1 cellular context compared by ENCODE assay signal in the genomic region with DNA sequence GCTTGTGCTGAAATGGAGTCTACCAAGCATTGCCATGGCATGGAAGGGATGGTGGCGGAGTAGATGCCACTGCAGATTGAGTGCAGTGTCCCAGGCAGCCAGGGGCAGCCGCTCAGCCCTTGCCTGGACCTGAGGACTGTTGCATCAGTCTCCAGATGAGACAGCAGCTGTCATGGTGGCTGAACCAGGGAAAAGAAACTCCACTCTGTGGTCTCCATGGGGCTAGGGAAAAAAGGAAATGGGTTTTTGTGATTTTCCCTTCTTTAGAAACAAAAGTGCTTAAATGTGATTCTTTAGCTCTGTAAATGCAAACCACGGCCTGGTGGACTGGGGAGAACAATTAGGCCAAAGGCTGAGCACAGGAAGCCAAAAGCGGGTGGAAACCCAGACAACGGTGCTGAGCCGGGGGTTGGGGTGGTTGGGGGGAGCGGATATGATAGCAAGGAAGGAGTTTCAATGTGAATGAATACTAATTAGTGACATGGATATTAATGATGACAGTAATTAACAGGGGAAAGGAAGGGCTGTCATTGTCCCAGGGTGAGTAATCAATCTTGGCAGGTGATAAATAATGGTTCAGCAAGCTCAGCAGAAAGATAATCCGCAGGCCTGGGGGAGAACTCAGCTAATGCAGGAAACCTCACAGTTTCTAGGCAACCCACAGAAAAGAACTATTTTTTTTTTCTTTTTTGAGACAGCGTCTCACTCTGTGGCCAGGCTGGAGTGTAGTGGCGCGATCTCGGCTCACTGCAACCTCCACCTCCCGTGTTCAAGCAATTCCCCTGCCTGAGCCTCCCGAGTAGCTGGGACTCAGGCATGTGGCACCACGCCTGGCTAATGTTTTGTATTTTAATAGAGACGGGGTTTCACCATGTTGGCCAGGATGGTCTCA.
TF ChIP-seq lines count a peak whose summit lies in the region.

No MANE protein-coding gene starts in this region.

TF ChIP-seq in GM23338, 12 proteins besides CTCF, POLR2A, EP300 and RAD21:
- TF ChIP-seq ZNF462 (CRISPR knock-in tag; IDR thresholded peaks at IDR 0.05) (no peak), ETS1 (IDR thresholded peaks at IDR 0.05) (no peak), JUNB (IDR thresholded peaks at IDR 0.05; ENCODE audit: unreplicated experiment) (no peak), ZNF331 (CRISPR knock-in tag; IDR thresholded peaks at IDR 0.05; ENCODE audit: low read depth) (no peak), CREB1 (CRISPR knock-in tag; IDR thresholded peaks at IDR 0.05; ENCODE audit: low read depth) (no peak), EZH2 (IDR thresholded peaks at IDR 0.05; ENCODE audit: low read depth, unreplicated experiment) (no peak), ZNF114 (CRISPR knock-in tag; IDR thresholded peaks at IDR 0.05) (no peak), NANOG (IDR thresholded peaks at IDR 0.05; ENCODE audit: borderline replicate concordance) (no peak)
